In the genomic region with DNA sequence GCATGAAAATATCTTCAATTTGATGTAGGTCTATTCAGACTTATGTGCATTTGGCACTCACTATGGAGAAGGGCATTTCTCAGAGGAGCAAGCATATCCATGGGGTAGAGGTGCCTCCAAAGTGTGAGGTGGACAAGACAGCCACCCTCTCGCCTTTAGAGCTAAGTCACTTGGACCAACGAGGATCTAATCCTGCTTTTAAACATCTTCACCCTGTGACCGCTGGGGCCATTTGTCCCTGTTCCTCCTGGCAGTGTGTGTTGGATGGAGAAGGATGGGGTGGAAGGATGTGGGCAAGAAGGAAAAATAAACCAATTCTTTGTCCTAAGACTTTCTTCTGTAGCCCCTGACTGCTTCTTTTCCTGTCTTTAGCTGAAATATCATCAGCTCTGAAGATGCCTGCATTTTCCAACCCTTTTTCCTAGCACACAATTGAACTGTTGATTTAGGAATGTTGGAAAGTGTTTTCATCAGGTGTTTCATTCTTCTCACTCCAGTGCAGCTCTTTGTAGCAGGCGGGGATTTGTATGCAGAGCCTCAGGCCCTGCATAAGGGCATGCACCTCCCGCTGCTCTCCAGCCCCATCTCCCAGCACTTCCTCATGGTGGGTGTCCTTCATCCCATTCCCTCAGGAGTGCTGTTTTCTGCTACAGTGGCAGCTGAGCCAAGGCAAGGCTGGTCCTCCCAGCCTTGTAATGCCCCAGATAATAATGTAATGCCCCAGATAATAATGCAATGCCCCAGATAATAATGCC, we compare ENCODE assay signal across 25 cellular contexts. TPM values are rescaled to one million over a fixed set of nuclear protein-coding genes. Genes with fewer than 3 reads are reported as not detected.
DNase-seq lines count a peak whose midpoint lies in the region; ATAC-seq, FAIRE-seq and TF ChIP-seq lines count a peak whose summit lies in the region.
"Had no signal": no experiment of that assay in that cellular context is flagged by ENCODE, and none has a peak within 500 bp of the region (broad histone marks: within the 10 kb centered on the region; RNA-seq: fewer than 3 reads in every experiment).

No MANE protein-coding gene starts in this region.

- ATAC-seq in DND-41 (ENCODE audit: insufficient read depth, low read depth), result no peak
- ATAC-seq in HG03108 (IDR thresholded peaks at IDR 0.05; ENCODE audit: unreplicated experiment), result no peak
- no peak for ATAC-seq in GM18861 (IDR thresholded peaks at IDR 0.05; ENCODE audit: unreplicated experiment)
- ATAC-seq in HG03280 (IDR thresholded peaks at IDR 0.05; ENCODE audit: unreplicated experiment), result no peak
- ATAC-seq: GM12878, right lobe of liver had no signal

- no peak for TF ChIP-seq RAD21 in H1 (IDR thresholded peaks at IDR 0.05 in 1 of 2, conservative IDR thresholded peaks at IDR 0.05 in 1 of 2; ENCODE audit: low read depth in 2 of 2, low read length in 2 of 2)

- H4K91ac ChIP-seq in H1 (replicated peaks; ENCODE audit: insufficient read length, low read length), result peak overlapping the region; percentile 92

- H2BK15ac ChIP-seq in H1 (ENCODE audit: low read length), result no peak overlapping the region
- peak overlapping the region; percentile 9 for H2BK15ac ChIP-seq in mesendoderm (replicated peaks; ENCODE audit: low read depth)

- H3K4me1 ChIP-seq in DND-41 (ENCODE audit: insufficient read depth, low read length) (peaks cover 66% of the 10 kb centered on the region), H1 (replicated peaks in 1 of 4; ENCODE audit: control insufficient read depth in 3 of 4, insufficient read depth in 4 of 4, low read length in 3 of 4) (peaks cover 12 to 24% (median 19%) of the 10 kb centered on the region in 4 experiments), mesendoderm (ENCODE audit: control insufficient read depth, low read depth, low read length) (peaks cover 22% of the 10 kb centered on the region)
- H3K4me1 ChIP-seq: right lobe of liver, suprapubic skin, vagina had no signal

- H3K9me3 ChIP-seq in DND-41 (ENCODE audit: insufficient read depth, low read length, severe bottlenecking), result no peaks in the 10 kb centered on the region
- H3K9me3 ChIP-seq in H1 (ENCODE audit: insufficient read depth in 2 of 2, low read depth in 1 of 2, low read length in 1 of 2), result no peaks in the 10 kb centered on the region
- H3K9me3 ChIP-seq: ovary, right lobe of liver, suprapubic skin, vagina had no signal

- POLR2A ChIA-PET in H1 (lab: Charles Lee; ENCODE audit: partially characterized antibody), result interaction anchor here (0.6 to 2.9 kb wide), 2 partner anchors 10 to 132 kb away, joined by 3 to 19 read pairs; no protein-coding TSS in a partner anchor

- H3K4me3 ChIP-seq in DND-41 (ENCODE audit: low read depth in 1 of 2, low read length in 2 of 2) (no peak overlapping the region), H1 (ENCODE audit: extremely low read depth in 1 of 4, insufficient read depth in 2 of 4, low read depth in 3 of 4, low read length in 4 of 4) (no peak overlapping the region), mesendoderm (ENCODE audit: low read length) (no peak overlapping the region)
- H3K4me3 ChIP-seq: GM12878, lung, ovary, right lobe of liver, suprapubic skin, vagina had no signal

- TF ChIP-seq CTCF in DND-41 (IDR thresholded peaks at IDR 0.05; ENCODE audit: borderline replicate concordance, extremely low read depth, low read length, poor library complexity, severe bottlenecking), result no peak
- no peak for TF ChIP-seq CTCF in H1 (IDR thresholded peaks at IDR 0.05; ENCODE audit: control extremely low read depth in 1 of 3, insufficient read depth in 1 of 3, low read depth in 1 of 3, low read length in 3 of 3)

- H3K79me1 ChIP-seq in H1 (ENCODE audit: low read depth, low read length) (no peaks in the 10 kb centered on the region), mesendoderm (ENCODE audit: low read length) (no peaks in the 10 kb centered on the region)

- CTCF ChIA-PET in H1 (lab: Charles Lee; ENCODE audit: partially characterized antibody), result interaction anchor here (0.7 to 4.2 kb wide), 6 partner anchors 9 to 47 kb away, joined by 3 to 24 read pairs (median 4); no protein-coding TSS in a partner anchor

- H3K18ac ChIP-seq in H1 (ENCODE audit: extremely low read depth, low read length), result peak overlapping the region; percentile 14; the same call in 1 of the 2 replicates
- H3K18ac ChIP-seq in mesendoderm (ENCODE audit: low read length), result peak overlapping the region; percentile 69

- H3K56ac ChIP-seq in H1 (replicated peaks; ENCODE audit: insufficient read length, low read depth, low read length), result no peak overlapping the region
- H3K56ac ChIP-seq in mesendoderm (ENCODE audit: low read length), result peak overlapping the region; percentile 11

- peak; percentile 36 for FAIRE-seq in H1 (lab: Jason Lieb, UNC)
- FAIRE-seq: endometrium, GM12878, HepG2, islet of Langerhans had no signal

- H3K27ac ChIP-seq in DND-41 (ENCODE audit: low read length), result peak overlapping the region; percentile 86
- 0 out of 2 replicates have a peak overlapping the region, but pooled peaks have one; percentile 29 for H3K27ac ChIP-seq in H1 (ENCODE audit: low read depth, low read length)
- H3K27ac ChIP-seq in mesendoderm (ENCODE audit: low read depth, low read length), result peak overlapping the region; percentile 76
- H3K27ac ChIP-seq: ovary, right lobe of liver, suprapubic skin, vagina had no signal

- no peak overlapping the region for H2AK5ac ChIP-seq in H1 (ENCODE audit: low read depth, low read length)
- peak overlapping the region; percentile 47 for H2AK5ac ChIP-seq in mesendoderm (ENCODE audit: low read length)

- TF ChIP-seq POLR2A in H1 (IDR thresholded peaks at IDR 0.05; ENCODE audit: control extremely low read depth in 1 of 2, low read depth in 2 of 2, low read length in 2 of 2), result no peak

- H4K20me1 ChIP-seq in DND-41 (ENCODE audit: insufficient read depth, low read length), result no peaks in the 10 kb centered on the region
- H4K20me1 ChIP-seq in H1 (replicated peaks in 1 of 2; ENCODE audit: control insufficient read depth in 1 of 2, insufficient read depth in 2 of 2, low read length in 2 of 2), result no peaks in the 10 kb centered on the region

- H3K79me2 ChIP-seq in DND-41 (ENCODE audit: insufficient read depth, low read length) (no peaks in the 10 kb centered on the region), H1 (ENCODE audit: control insufficient read depth in 1 of 2, insufficient read depth in 2 of 2, low read length in 2 of 2) (no peaks in the 10 kb centered on the region), mesendoderm (ENCODE audit: control insufficient read depth, insufficient read depth, low read length) (no peaks in the 10 kb centered on the region)

- H2BK5ac ChIP-seq in H1 (ENCODE audit: low read depth, low read length) (peak overlapping the region; percentile 67; the same call in 1 of the 2 replicates), mesendoderm (ENCODE audit: low read length) (peak overlapping the region; percentile 55)

- peak overlapping the region; percentile 3; the same call in 1 of the 2 replicates for H2BK12ac ChIP-seq in H1 (ENCODE audit: low read depth, low read length)

- no peak for TF ChIP-seq EP300 in H1 (IDR thresholded peaks at IDR 0.05; ENCODE audit: borderline replicate concordance in 1 of 2, low read depth in 2 of 2, low read length in 2 of 2)

- 60% methylated on average over 5 of the region's 5 CpGs; no CpG with 5 or more reads in 1 of the 2 experiments for WGBS in H1 (ENCODE audit: extremely low coverage in 1 of 2, insufficient coverage in 1 of 2, insufficient read length in 1 of 2, insufficient replicate concordance in 2 of 2, low coverage in 1 of 2, low lambda C conversion rate in 2 of 2, missing lambda C conversion rate in 1 of 2), 2 experiments
- WGBS in mesendoderm (ENCODE audit: extremely low coverage, insufficient coverage, low lambda C conversion rate), result no CpG with 5 or more reads among the region's 5 CpGs

- no peak for DNase-seq in DND-41
- peak; percentile 17 for DNase-seq in NCI-H146 treated with DMSO at 0.1 percent for 48 hours (lab: John Stamatoyannopoulos, UW; ENCODE audit: unreplicated experiment)
- DNase-seq in H1 (ENCODE audit: low read depth in 1 of 2, low spot score in 2 of 2), result peak in 1 of 2 experiments; percentile 46
- DNase-seq in mesendoderm, result peak; percentile 78
- DNase-seq in GDM1 (lab: John Stamatoyannopoulos, UW), result no peak
- DNase-seq: ACHN; DMS 273 treated with DMSO at 0.1 percent for 48 hours; GF-D8; HCEC 1CT; NCI-H510A; ovary; stimulated activated CD4-positive, alpha-beta T cell treated with anti-CD3 and anti-CD28 coated beads, Interleukin-15, amount 100 ng/mL, for 24 hours had no signal

- peak overlapping the region; percentile 44; the same call in 1 of the 2 replicates for H2BK20ac ChIP-seq in H1 (ENCODE audit: low read length)

- H2AFZ ChIP-seq in DND-41 (ENCODE audit: low read depth, low read length) (no peak overlapping the region), H1 (ENCODE audit: low read length) (no peak overlapping the region)

- H3K23me2 ChIP-seq in H1 (ENCODE audit: low read depth, low read length), result peaks cover 4% of the 10 kb centered on the region; the same call in 1 of the 2 replicates

- H4K8ac ChIP-seq in H1 (ENCODE audit: extremely low read depth, insufficient read depth, low read length), result no peak overlapping the region
- no peak overlapping the region for H4K8ac ChIP-seq in mesendoderm (ENCODE audit: low read depth, low read length)

- H3K14ac ChIP-seq in H1 (ENCODE audit: insufficient read length), result no peak overlapping the region

- H2BK120ac ChIP-seq in H1 (replicated peaks; ENCODE audit: low read depth, low read length) (peak overlapping the region; percentile 70), mesendoderm (ENCODE audit: low read depth, low read length) (peak overlapping the region; percentile 76)

- H3K27me3 ChIP-seq in DND-41 (ENCODE audit: insufficient read depth, low read length, poor library complexity) (no peaks in the 10 kb centered on the region), H1 (replicated peaks in 1 of 4; ENCODE audit: control insufficient read depth in 3 of 4, extremely low read depth in 1 of 4, insufficient read depth in 3 of 4, low read length in 3 of 4) (no peaks in the 10 kb centered on the region), mesendoderm (ENCODE audit: insufficient read depth, low read length, poor library complexity) (no peaks in the 10 kb centered on the region)
- H3K27me3 ChIP-seq: ovary, right lobe of liver, vagina had no signal

- no peaks in the 10 kb centered on the region for H3K36me3 ChIP-seq in DND-41 (ENCODE audit: insufficient read depth, low read length)
- H3K36me3 ChIP-seq in H1 (ENCODE audit: control insufficient read depth in 2 of 4, insufficient read depth in 4 of 4, low read length in 3 of 4), result no peaks in the 10 kb centered on the region
- H3K36me3 ChIP-seq in mesendoderm (ENCODE audit: control insufficient read depth, insufficient read depth, low read length), result no peaks in the 10 kb centered on the region
- H3K36me3 ChIP-seq: ovary, right lobe of liver, suprapubic skin, vagina had no signal

- H3K4ac ChIP-seq in H1 (replicated peaks; ENCODE audit: insufficient read length, low read depth, low read length) (peak overlapping the region; percentile 54), mesendoderm (ENCODE audit: low read depth, low read length) (peak overlapping the region; percentile 27)

- no peak overlapping the region for H3K9ac ChIP-seq in DND-41 (ENCODE audit: low read depth, low read length)
- no peak overlapping the region for H3K9ac ChIP-seq in H1 (replicated peaks in 1 of 4; ENCODE audit: extremely low read depth in 1 of 4, low read depth in 3 of 4, low read length in 3 of 4)
- H3K9ac ChIP-seq in mesendoderm (ENCODE audit: low read length), result no peak overlapping the region

- no peak overlapping the region for H3K23ac ChIP-seq in H1 (ENCODE audit: insufficient read length)
- no peak overlapping the region for H3K23ac ChIP-seq in mesendoderm (ENCODE audit: low read length)

- peak overlapping the region; percentile 3 for H4K5ac ChIP-seq in H1 (ENCODE audit: insufficient read length, low read depth, low read length)
- no peak overlapping the region for H4K5ac ChIP-seq in mesendoderm (ENCODE audit: low read length)

- no peak overlapping the region for H3K4me2 ChIP-seq in DND-41 (ENCODE audit: insufficient read depth, low read length)
- H3K4me2 ChIP-seq in H1 (ENCODE audit: insufficient read depth in 1 of 2, low read depth in 2 of 2, low read length in 2 of 2), result peak overlapping the region; percentile 16 to 30
- H3K4me2 ChIP-seq in mesendoderm (ENCODE audit: low read length), result no peak overlapping the region

RNA-seq across cellular contexts. Expression of a gene that starts 5.3 kb away (rescaled TPM):
- total RNA-seq in H1 (2021; fragmentation: NEBNext Ultra II Directional; extraction: Animal tissue kit (Norgen Biotek cat#: 25700)), result not detected in 2 replicates
- not detected in 2 replicates for polyA plus RNA-seq in H1 (2011; rRNA removed)
- not detected for polyA plus RNA-seq in H1 (2011; cell fraction: cytosol; rRNA removed)
- not detected for polyA plus RNA-seq in H1 (2011; cell fraction: nucleus; rRNA removed)
- not detected in 4 replicates for polyA plus RNA-seq in H1 (2012, experiment 1 of 2)
- not detected for polyA plus RNA-seq in H1 (2012, experiment 2 of 2)
- not detected for polyA plus RNA-seq in H1 (2013, experiment 1 of 2)
- polyA plus RNA-seq in H1 (2013, experiment 2 of 2), result not detected
- polyA minus RNA-seq in H1 (2011; rRNA and poly(A)+ RNA removed), result not detected in 2 replicates
- polyA minus RNA-seq in H1 (2011; cell fraction: cytosol; rRNA and poly(A)+ RNA removed), result not detected
- not detected for polyA minus RNA-seq in H1 (2011; cell fraction: nucleus; rRNA and poly(A)+ RNA removed)
- not detected for polyA plus RNA-seq in mesendoderm (2013, experiment 1 of 2)
- polyA plus RNA-seq in mesendoderm (2013, experiment 2 of 2), result not detected
- total RNA-seq: activated T-helper 1 cell treated with anti-CD3 and anti-CD28 coated beads, Interleukin-12 subunit alpha, Interleukin-12 subunit beta, Interleukin-2, Interleukin-4 antibody, amounts not matched to agents 30 ng/mL and 10 ng/mL and 1 ng/mL, durations not matched to agents 14 hours and 24 hours and 36 hours; GM12878; HepG2; lung; ovary; right lobe of liver; suprapubic skin; vagina had no signal
- polyA plus RNA-seq: CD14-positive monocyte, GM12878, HepG2, lung, ovary had no signal

Comparison
In these comparisons a context has a peak if more than half of its experiments do, and no peak if none do; other contexts are left out.
1. DNase-seq: peak in NCI-H146 treated with DMSO at 0.1 percent for 48 hours (single experiment) and mesendoderm (single experiment); none in DND-41 (single experiment) and GDM1 (single experiment).
2. H3K27ac ChIP-seq: peak in every context shown above with its lines; median percentile 86 in DND-41; 76 in mesendoderm; 29 in H1.
3. H3K4me2 ChIP-seq: peak in H1 (2 of 2); none in DND-41 (single experiment) and mesendoderm (single experiment).